8 cellular contexts compared by ENCODE assay signal in the genomic region with DNA sequence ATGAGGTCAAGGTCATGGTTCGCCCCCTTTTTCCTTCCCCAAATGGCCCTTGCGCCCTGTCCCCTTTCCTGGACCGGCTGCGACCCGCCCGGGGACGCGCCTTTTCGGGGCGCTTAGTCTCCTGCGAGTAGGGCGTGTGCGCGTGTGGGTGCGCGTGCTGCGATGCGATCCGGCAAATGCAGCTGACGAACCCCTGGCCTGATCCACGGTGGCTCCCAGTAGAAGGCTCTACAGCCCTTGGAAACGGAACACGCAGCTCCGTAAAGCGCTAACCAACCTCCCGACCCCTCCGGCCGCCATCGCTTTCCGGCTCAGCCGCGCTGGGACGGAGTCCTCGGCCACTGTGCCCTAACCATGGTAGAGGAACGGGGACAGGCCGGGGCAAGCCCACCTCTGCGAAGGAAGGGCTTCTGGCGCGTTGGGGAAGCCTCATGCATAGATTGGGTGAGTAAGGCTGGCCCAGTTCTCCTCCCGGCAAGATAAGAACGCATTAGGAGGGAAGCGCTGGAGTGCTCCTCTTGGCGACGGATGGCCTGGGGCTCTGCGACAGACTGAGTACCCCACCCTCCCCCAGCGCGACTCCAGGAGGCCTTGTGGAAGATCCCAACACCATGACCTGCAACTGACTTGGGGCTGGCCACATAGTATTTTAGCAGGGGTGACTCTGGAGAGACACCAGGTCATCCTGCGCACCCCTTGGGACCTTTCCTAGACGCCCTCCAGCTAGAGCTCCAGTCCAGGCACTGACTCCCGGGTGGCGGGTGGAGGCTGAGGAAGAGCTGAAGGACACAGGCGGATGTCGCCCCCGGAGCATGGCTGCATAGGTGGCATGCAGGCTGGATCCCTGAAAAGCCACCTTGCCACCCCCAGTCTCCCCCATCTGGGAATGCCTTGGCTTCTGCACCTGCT. TPM values are rescaled to one million over a fixed set of nuclear protein-coding genes. Genes with fewer than 3 reads are reported as not detected.
DNase-seq lines count a peak whose midpoint lies in the region; ATAC-seq, FAIRE-seq and TF ChIP-seq lines count a peak whose summit lies in the region.

No MANE protein-coding gene starts in this region.

- RAD21 ChIA-PET in HCT116 (lab: Charles Lee; ENCODE audit: low non-redundant PET in 1 of 2, low total read pairs in 2 of 2, uncharacterized antibody in 2 of 2, unreplicated experiment in 2 of 2), result interaction anchor here in 1 of 2 experiments (0.5 kb wide), 1 partner anchor 76 kb away, joined by 3 read pairs; no protein-coding TSS in a partner anchor

- no peaks in the 10 kb centered on the region for H4K20me1 ChIP-seq in HCT116 (ENCODE audit: insufficient read depth)
- H4K20me1 ChIP-seq in hepatocyte (ENCODE audit: insufficient read depth, poor library complexity, severe bottlenecking), result no peaks in the 10 kb centered on the region

- H3K4me1 ChIP-seq in HCT116 (ENCODE audit: control insufficient read depth in 1 of 2, insufficient read depth in 2 of 2, low read length in 2 of 2), result peaks cover 25 to 43% of the 10 kb centered on the region in 2 experiments
- H3K4me1 ChIP-seq in hepatocyte (ENCODE audit: insufficient read depth), result no peaks in the 10 kb centered on the region
- no peaks in the 10 kb centered on the region for H3K4me1 ChIP-seq in small intestine (ENCODE audit: control insufficient read depth in 2 of 2, insufficient read depth in 1 of 2, low read depth in 1 of 2, low read length in 1 of 2)

- no peaks in the 10 kb centered on the region for H3K9me3 Mint-ChIP-seq in activated T-cell treated with anti-CD3 and anti-CD28 coated beads, Interleukin-2, amount 50 U/mL, for 72 hours

- no peak for TF ChIP-seq RAD21 in HCT116 (IDR thresholded peaks at IDR 0.05; ENCODE audit: low read depth)

- TSS peak; percentile 51 for BruUV-seq in HCT116 (replicated peaks; lab: Mats Ljungman, UMichigan)

- peak overlapping the region; percentile 63 for H3K9ac ChIP-seq in HCT116 (ENCODE audit: low read length)

- no peak overlapping the region for H3K27ac Mint-ChIP-seq in activated T-cell treated with anti-CD3 and anti-CD28 coated beads, Interleukin-2, amount 50 U/mL, for 72 hours

- H3K4me3 Mint-ChIP-seq in activated T-cell treated with anti-CD3 and anti-CD28 coated beads, Interleukin-2, amount 50 U/mL, for 72 hours, result peak overlapping the region; percentile 85 to 95

- intact Hi-C loops in HCT116 (cut with micrococcal nuclease), result no loop called here

- no peak for TF ChIP-seq CTCF in HCT116 (IDR thresholded peaks at IDR 0.05 in 2 of 3, conservative IDR thresholded peaks at IDR 0.05 in 1 of 3; ENCODE audit: borderline replicate concordance in 1 of 3, insufficient read depth in 1 of 3, low read depth in 2 of 3, low read length in 2 of 3)
- TF ChIP-seq CTCF in hepatocyte (IDR thresholded peaks at IDR 0.05; ENCODE audit: poor library complexity), result no peak

- H2AFZ ChIP-seq in HCT116 (ENCODE audit: low read depth, low read length, poor library complexity, severe bottlenecking) (peak overlapping the region; percentile 83), hepatocyte (peak overlapping the region; percentile 94)

- POLR2A ChIA-PET in HCT116 (lab: Charles Lee), result interaction anchor here (0.8 kb wide), 1 partner anchor 12 kb away, joined by 3 read pairs; no protein-coding TSS in a partner anchor

- peaks cover 0 to 5% of the 10 kb centered on the region in 2 donors for H3K36me3 Mint-ChIP-seq in activated T-cell treated with anti-CD3 and anti-CD28 coated beads, Interleukin-2, amount 50 U/mL, for 72 hours (ENCODE audit: insufficient read depth in 2 of 2)

- TF ChIP-seq POLR2A in HCT116 (IDR thresholded peaks at IDR 0.05; ENCODE audit: borderline replicate concordance, extremely low read depth, insufficient read depth, insufficient read length), result no peak
- TF ChIP-seq POLR2A in H54 (IDR thresholded peaks at IDR 0.05; ENCODE audit: low read depth, low read length), result no peak

- H3K4me3 ChIP-seq in HCT116 (replicated peaks in 1 of 2; ENCODE audit: low read depth in 1 of 2, low read length in 2 of 2) (peak overlapping the region; percentile 66 to 88), hepatocyte (peak overlapping the region; percentile 94), small intestine (ENCODE audit: low read depth in 1 of 2, low read length in 2 of 2) (peak overlapping the region in 1 of 2 donors; percentile 80)

- H3K27ac ChIP-seq in HCT116 (ENCODE audit: low read depth, low read length) (peak overlapping the region; percentile 90; the same call in 1 of the 2 replicates), hepatocyte (no peak overlapping the region), small intestine (ENCODE audit: low read depth in 1 of 2, low read length in 1 of 2) (no peak overlapping the region)

- H3K36me3 ChIP-seq in HCT116 (ENCODE audit: control insufficient read depth in 1 of 2, insufficient read depth in 2 of 2, low read length in 2 of 2) (no peaks in the 10 kb centered on the region), hepatocyte (replicated peaks; ENCODE audit: insufficient read depth, low read depth) (no peaks in the 10 kb centered on the region), small intestine (ENCODE audit: control insufficient read depth in 2 of 2, insufficient read depth in 2 of 2, low read length in 2 of 2) (no peaks in the 10 kb centered on the region)

- ATAC-seq in HCT116 (peak; percentile 36), HG03139 (IDR thresholded peaks at IDR 0.05; ENCODE audit: unreplicated experiment) (no peak), HG03108 (IDR thresholded peaks at IDR 0.05; ENCODE audit: unreplicated experiment) (no peak)
- peak; percentile 8 to 16 for ATAC-seq in activated T-cell treated with anti-CD3 and anti-CD28 coated beads, Interleukin-2, amount 50 U/mL, for 72 hours (replicated peaks in 1 of 2)

- no peak for DNase-seq in HCT116 (ENCODE audit: low read depth, low spot score)
- DNase-seq in activated T-cell treated with anti-CD3 and anti-CD28 coated beads, Interleukin-2, amount 50 U/mL, for 72 hours, result peak in 1 of 2 donors; percentile 14
- DNase-seq in hepatocyte (ENCODE audit: low spot score), result no peak
- DNase-seq in small intestine, result peak; percentile 16
- no peak for DNase-seq in stimulated activated CD4-positive, alpha-beta T cell treated with anti-CD3 and anti-CD28 coated beads, Interleukin-12 subunit alpha, Interleukin-12 subunit beta, amount 100 ng/mL, for 4 hours
- DNase-seq in H54 (ENCODE audit: insufficient read length, low spot score), result no peak

- peak overlapping the region; percentile 98 for H3K4me2 ChIP-seq in HCT116 (ENCODE audit: low read length)
- H3K4me2 ChIP-seq in hepatocyte, result peak overlapping the region; percentile 99

- peaks cover 70% of the 10 kb centered on the region for H3K27me3 Mint-ChIP-seq in activated T-cell treated with anti-CD3 and anti-CD28 coated beads, Interleukin-2, amount 50 U/mL, for 72 hours (ENCODE audit: low read depth)

- FAIRE-seq in small intestine (lab: Jason Lieb, UNC) (no peak), H54 (lab: Jason Lieb, UNC) (no peak)

- H3K9me3 ChIP-seq in HCT116 (ENCODE audit: control insufficient read depth in 1 of 2, insufficient read depth in 1 of 2, low read depth in 1 of 2, low read length in 2 of 2), result no peaks in the 10 kb centered on the region
- H3K9me3 ChIP-seq in hepatocyte (ENCODE audit: low read depth), result no peaks in the 10 kb centered on the region
- no peaks in the 10 kb centered on the region for H3K9me3 ChIP-seq in small intestine (ENCODE audit: control insufficient read depth, low read depth)

- H3K4me1 Mint-ChIP-seq in activated T-cell treated with anti-CD3 and anti-CD28 coated beads, Interleukin-2, amount 50 U/mL, for 72 hours (ENCODE audit: low read depth), result peaks cover 11% of the 10 kb centered on the region

- H3K79me2 ChIP-seq in HCT116 (ENCODE audit: insufficient read depth, low read length) (no peaks in the 10 kb centered on the region), hepatocyte (no peaks in the 10 kb centered on the region)

- H3K27me3 ChIP-seq in HCT116 (ENCODE audit: insufficient read depth, low read length), result no peaks in the 10 kb centered on the region
- peaks cover 53% of the 10 kb centered on the region for H3K27me3 ChIP-seq in hepatocyte
- H3K27me3 ChIP-seq in small intestine (ENCODE audit: control insufficient read depth in 2 of 2, insufficient read depth in 2 of 2, low read length in 2 of 2), result peaks cover 5 to 27% of the 10 kb centered on the region in 2 donors

- 17% methylated on average over 50 of the region's 54 CpGs for WGBS in hepatocyte (ENCODE audit: low lambda C conversion rate, missing lambda C conversion rate)
- 7 to 16% (median 14%) methylated on average over 50 to 54 of the region's 54 CpGs for WGBS in small intestine, 3 donors

- H3K9me2 ChIP-seq in HCT116 (ENCODE audit: insufficient read depth) (no peaks in the 10 kb centered on the region), hepatocyte (replicated peaks; ENCODE audit: insufficient read depth) (no peaks in the 10 kb centered on the region)

- CTCF ChIA-PET in HCT116 (lab: Charles Lee), result interaction anchor here (1.3 kb wide), 1 partner anchor 23 kb away, joined by 5 read pairs; no protein-coding TSS in a partner anchor

TF ChIP-seq in HCT116, 20 proteins besides CTCF, POLR2A, EP300 and RAD21:
- TF ChIP-seq JUND (IDR thresholded peaks at IDR 0.05) (no peak), SIN3A (IDR thresholded peaks at IDR 0.05; ENCODE audit: low read depth) (no peak), SP1 (IDR thresholded peaks at IDR 0.05; ENCODE audit: low read depth) (no peak)

RNA-seq across cellular contexts. Expression of a gene that starts 1.1 kb away (rescaled TPM):
- total RNA-seq in HCT116 (2021; ENCODE audit: unreplicated experiment) (22.7 TPM), hepatocyte (0.28 and 0.37 TPM in 2 replicates)
- polyA plus RNA-seq in HCT116 (2012), result 13.5 and 14.9 TPM in 2 replicates
- 1 to 10 TPM in 1 of 2 donors, under 1 TPM in 1; 0.53 to 1.9 TPM for total RNA-seq in activated T-cell treated with anti-CD3 and anti-CD28 coated beads, Interleukin-2, amount 50 U/mL, for 72 hours
- polyA plus RNA-seq in hepatocyte (1.3 and 2.3 TPM in 2 replicates), small intestine (under 1 TPM; 0.27 to 0.57 (median 0.45) TPM)

RNA-seq across cellular contexts. Expression of a gene that starts 30.8 kb away (rescaled TPM):
- total RNA-seq in HCT116 (2021; ENCODE audit: unreplicated experiment), result 77.3 TPM
- 34.8 and 51.5 TPM in 2 replicates for polyA plus RNA-seq in HCT116 (2012)
- 10 to 100 TPM; 66.0 to 67.0 TPM for total RNA-seq in activated T-cell treated with anti-CD3 and anti-CD28 coated beads, Interleukin-2, amount 50 U/mL, for 72 hours
- 27.8 and 33.5 TPM in 2 replicates for total RNA-seq in hepatocyte
- polyA plus RNA-seq in hepatocyte, result 48.2 and 73.9 TPM in 2 replicates
- 10 to 100 TPM; 67.6 to 97.0 (median 71.8) TPM for polyA plus RNA-seq in small intestine

RNA-seq across cellular contexts. Expression of a gene that starts 35.6 kb away (rescaled TPM):
- total RNA-seq in HCT116 (2021; ENCODE audit: unreplicated experiment), result 45.8 TPM
- polyA plus RNA-seq in HCT116 (2012), result 53.5 and 57.2 TPM in 2 replicates
- 10 to 100 TPM; 83.6 to 89.3 TPM for total RNA-seq in activated T-cell treated with anti-CD3 and anti-CD28 coated beads, Interleukin-2, amount 50 U/mL, for 72 hours
- 92.9 and 95.2 TPM in 2 replicates for total RNA-seq in hepatocyte
- polyA plus RNA-seq in hepatocyte, result 154 and 159 TPM in 2 replicates
- polyA plus RNA-seq in small intestine, result 10 to 100 TPM; 37.1 to 96.9 (median 55.1) TPM

Comparison
In these comparisons a context has a peak if more than half of its experiments do, and no peak if none do; other contexts are left out.
1. ATAC-seq: peak in HCT116 (single experiment) and activated T-cell treated with anti-CD3 and anti-CD28 coated beads, Interleukin-2, amount 50 U/mL, for 72 hours (2 of 2); none in HG03139 (single experiment) and HG03108 (single experiment).